In genomic region chr16:4471869-4472268, GRCh38 we compare ENCODE assay signal across 9 cellular contexts.
"Had no signal": no experiment of that assay in that cellular context is flagged by ENCODE, and none has a peak within 500 bp of the region (broad histone marks: within the 10 kb centered on the region; RNA-seq: fewer than 3 reads in every experiment).

No MANE protein-coding gene starts in this region.

- DNase-seq: activated naive CD4-positive, alpha-beta T cell treated with anti-CD3 and anti-CD28 coated beads, Interleukin-2, amount 50 U/mL, for 16 hours; activated T-cell treated with anti-CD3 and anti-CD28 coated beads for 4 hours; amniotic stem cell; midbrain; stimulated activated CD4-positive, alpha-beta T cell treated with anti-CD3 and anti-CD28 coated beads, Interleukin-2, amount 100 ng/mL, for 48 hours; thyroid gland had no signal

- H3K27ac ChIP-seq: SK-N-MC, thyroid gland had no signal

- H3K27me3 ChIP-seq: thyroid gland had no signal

- H3K27me3 Mint-ChIP-seq: stimulated activated memory B cell treated with anti-CD40 and anti-IgM and Interleukin-4, amounts not matched to agents 10 μg/mL and 1 μg/mL and 100 μg/mL, for 72 hours had no signal

- H3K9me3 Mint-ChIP-seq: stimulated activated memory B cell treated with anti-CD40 and anti-IgM and Interleukin-4, amounts not matched to agents 10 μg/mL and 1 μg/mL and 100 μg/mL, for 72 hours had no signal

- H3K4me3 ChIP-seq: SK-N-MC, thyroid gland had no signal

- H3K9me3 ChIP-seq: thyroid gland had no signal

- H3K27ac Mint-ChIP-seq: stimulated activated memory B cell treated with anti-CD40 and anti-IgM and Interleukin-4, amounts not matched to agents 10 μg/mL and 1 μg/mL and 100 μg/mL, for 72 hours had no signal

- ATAC-seq: left lobe of liver; stimulated activated memory B cell treated with anti-CD40 and anti-IgM and Interleukin-4, amounts not matched to agents 10 μg/mL and 1 μg/mL and 100 μg/mL, for 72 hours had no signal

- H3K4me3 Mint-ChIP-seq: stimulated activated memory B cell treated with anti-CD40 and anti-IgM and Interleukin-4, amounts not matched to agents 10 μg/mL and 1 μg/mL and 100 μg/mL, for 72 hours had no signal
